Comparison of ENCODE assay signal across 10 cellular contexts in genomic region chr7:130899638-130900401, GRCh38.
DNase-seq lines count a peak whose midpoint lies in the region; ATAC-seq and TF ChIP-seq lines count a peak whose summit lies in the region.
"Had no signal": no experiment of that assay in that cellular context is flagged by ENCODE, and none has a peak within 500 bp of the region (broad histone marks: within the 10 kb centered on the region; RNA-seq: fewer than 3 reads in every experiment).

No MANE protein-coding gene starts in this region.

- TF ChIP-seq POLR2A in upper lobe of left lung (IDR thresholded peaks at IDR 0.05) = no peak

- intact Hi-C loops in activated T-helper 1 cell treated with anti-CD3 and anti-CD28 coated beads, Interleukin-12 subunit alpha, Interleukin-12 subunit beta, Interleukin-2, Interleukin-4 antibody, amounts not matched to agents 30 ng/mL and 10 ng/mL and 1 ng/mL, durations not matched to agents 14 hours and 24 hours and 36 hours (cut with micrococcal nuclease) = loop anchor here (5.0 to 10.0 kb wide), 3 partner anchors 45 to 525 kb away; no protein-coding TSS in a partner anchor

- peaks cover 76 to 99% (median 90%) of the 10 kb centered on the region in 4 donors for H3K4me1 ChIP-seq in upper lobe of left lung

- no peak for TF ChIP-seq EP300 in upper lobe of left lung (IDR thresholded peaks at IDR 0.05)

- no peaks in the 10 kb centered on the region for H3K9me3 ChIP-seq in upper lobe of left lung

- peak overlapping the region; percentile 81 for H3K27ac Mint-ChIP-seq in activated naive CD4-positive, alpha-beta T cell treated with anti-CD3 and anti-CD28 coated beads, Interleukin-2, amount 10 ng/mL, durations not matched to agents 7 days and 5 days
- peak overlapping the region; percentile 59 for H3K27ac Mint-ChIP-seq in activated T-helper 1 cell treated with anti-CD3 and anti-CD28 coated beads, Interleukin-12 subunit alpha, Interleukin-12 subunit beta, Interleukin-2, Interleukin-4 antibody, amounts not matched to agents 30 ng/mL and 10 ng/mL and 1 ng/mL, durations not matched to agents 14 hours and 24 hours and 36 hours
- H3K27ac Mint-ChIP-seq: mesothelial cell of epicardium had no signal

- peak overlapping the region; percentile 72 to 81 (median 74) for H3K27ac ChIP-seq in upper lobe of left lung

- no peaks in the 10 kb centered on the region for H3K27me3 Mint-ChIP-seq in activated naive CD4-positive, alpha-beta T cell treated with anti-CD3 and anti-CD28 coated beads, Interleukin-2, amount 10 ng/mL, durations not matched to agents 7 days and 5 days
- no peaks in the 10 kb centered on the region for H3K27me3 Mint-ChIP-seq in activated T-helper 1 cell treated with anti-CD3 and anti-CD28 coated beads, Interleukin-12 subunit alpha, Interleukin-12 subunit beta, Interleukin-2, Interleukin-4 antibody, amounts not matched to agents 30 ng/mL and 10 ng/mL and 1 ng/mL, durations not matched to agents 14 hours and 24 hours and 36 hours (ENCODE audit: insufficient read depth)

- CTCF ChIA-PET in activated naive CD4-positive, alpha-beta T cell treated with anti-CD3 and anti-CD28 coated beads, Interleukin-2, amount 10 ng/mL, durations not matched to agents 7 days and 5 days (lab: Charles Lee) = interaction anchor here (0.7 to 8.0 kb wide), 6 partner anchors 10 to 139 kb away, joined by 3 to 128 read pairs (median 4); no protein-coding TSS in a partner anchor

- ATAC-seq in upper lobe of left lung (ENCODE audit: low FRiP score in 2 of 2) (no peak), HG03196 (IDR thresholded peaks at IDR 0.05; ENCODE audit: unreplicated experiment) (no peak), HG02678 (IDR thresholded peaks at IDR 0.05; ENCODE audit: unreplicated experiment) (no peak)

- H3K4me3 ChIP-seq in upper lobe of left lung = no peak overlapping the region

- DNase-seq in activated naive CD4-positive, alpha-beta T cell treated with anti-CD3 and anti-CD28 coated beads, Interleukin-2, amount 10 ng/mL, durations not matched to agents 7 days and 5 days = no peak
- DNase-seq in activated naive CD4-positive, alpha-beta T cell treated with anti-CD3 and anti-CD28 coated beads, Interleukin-2, amount 50 U/mL, for 16 hours = no peak
- no peak for DNase-seq in activated T-helper 1 cell treated with anti-CD3 and anti-CD28 coated beads, Interleukin-12 subunit alpha, Interleukin-12 subunit beta, Interleukin-2, Interleukin-4 antibody, amounts not matched to agents 30 ng/mL and 10 ng/mL and 1 ng/mL, durations not matched to agents 14 hours and 24 hours and 36 hours (ENCODE audit: low spot score)
- DNase-seq in left kidney (ENCODE audit: low read depth, low spot score) = peak; percentile 61
- peak in 1 of 2 donors; percentile 60 for DNase-seq in upper lobe of left lung
- DNase-seq in D341Med (ENCODE audit: low spot score) = no peak
- DNase-seq: DMS 273 treated with DMSO at 0.1 percent for 48 hours had no signal

- 67 to 73% methylated on average over 15 of the region's 15 CpGs for WGBS in upper lobe of left lung, 2 donors

- TF ChIP-seq CTCF in upper lobe of left lung (IDR thresholded peaks at IDR 0.05) = no peak

- peaks cover 0 to 61% (median 34%) of the 10 kb centered on the region in 4 donors for H3K36me3 ChIP-seq in upper lobe of left lung

- no peaks in the 10 kb centered on the region for H3K27me3 ChIP-seq in upper lobe of left lung

- peaks cover 87% of the 10 kb centered on the region for H3K4me1 Mint-ChIP-seq in activated naive CD4-positive, alpha-beta T cell treated with anti-CD3 and anti-CD28 coated beads, Interleukin-2, amount 10 ng/mL, durations not matched to agents 7 days and 5 days
- H3K4me1 Mint-ChIP-seq in activated T-helper 1 cell treated with anti-CD3 and anti-CD28 coated beads, Interleukin-12 subunit alpha, Interleukin-12 subunit beta, Interleukin-2, Interleukin-4 antibody, amounts not matched to agents 30 ng/mL and 10 ng/mL and 1 ng/mL, durations not matched to agents 14 hours and 24 hours and 36 hours (ENCODE audit: low read depth) = peaks cover 95% of the 10 kb centered on the region

- H3K4me3 Mint-ChIP-seq in activated naive CD4-positive, alpha-beta T cell treated with anti-CD3 and anti-CD28 coated beads, Interleukin-2, amount 10 ng/mL, durations not matched to agents 7 days and 5 days = no peak overlapping the region
- H3K4me3 Mint-ChIP-seq in activated T-helper 1 cell treated with anti-CD3 and anti-CD28 coated beads, Interleukin-12 subunit alpha, Interleukin-12 subunit beta, Interleukin-2, Interleukin-4 antibody, amounts not matched to agents 30 ng/mL and 10 ng/mL and 1 ng/mL, durations not matched to agents 14 hours and 24 hours and 36 hours = no peak overlapping the region
- H3K4me3 Mint-ChIP-seq: mesothelial cell of epicardium had no signal

- peaks cover 76% of the 10 kb centered on the region for H3K36me3 Mint-ChIP-seq in activated naive CD4-positive, alpha-beta T cell treated with anti-CD3 and anti-CD28 coated beads, Interleukin-2, amount 10 ng/mL, durations not matched to agents 7 days and 5 days
- peaks cover 63% of the 10 kb centered on the region for H3K36me3 Mint-ChIP-seq in activated T-helper 1 cell treated with anti-CD3 and anti-CD28 coated beads, Interleukin-12 subunit alpha, Interleukin-12 subunit beta, Interleukin-2, Interleukin-4 antibody, amounts not matched to agents 30 ng/mL and 10 ng/mL and 1 ng/mL, durations not matched to agents 14 hours and 24 hours and 36 hours (ENCODE audit: low read depth)

- H3K9me3 Mint-ChIP-seq in activated naive CD4-positive, alpha-beta T cell treated with anti-CD3 and anti-CD28 coated beads, Interleukin-2, amount 10 ng/mL, durations not matched to agents 7 days and 5 days = no peaks in the 10 kb centered on the region
- no peaks in the 10 kb centered on the region for H3K9me3 Mint-ChIP-seq in activated T-helper 1 cell treated with anti-CD3 and anti-CD28 coated beads, Interleukin-12 subunit alpha, Interleukin-12 subunit beta, Interleukin-2, Interleukin-4 antibody, amounts not matched to agents 30 ng/mL and 10 ng/mL and 1 ng/mL, durations not matched to agents 14 hours and 24 hours and 36 hours
